In the genomic region with DNA sequence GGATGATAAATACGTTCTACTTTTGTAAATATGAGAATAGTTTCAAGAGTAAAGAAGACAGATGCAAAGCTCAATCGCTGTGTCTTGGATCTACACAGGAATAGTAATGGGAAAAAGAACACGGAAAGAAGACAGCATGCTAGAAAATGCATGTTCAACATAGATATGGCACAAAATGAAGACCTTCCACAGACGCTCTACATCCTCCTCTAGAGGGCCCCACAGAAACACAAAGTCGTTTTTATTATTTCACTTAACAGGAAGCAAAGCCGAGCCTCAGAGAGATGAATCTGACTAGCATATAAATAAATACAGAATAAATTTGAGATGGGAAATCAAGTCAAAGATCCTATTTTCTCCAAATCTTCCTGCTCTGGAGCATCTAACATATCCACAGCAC, we compare ENCODE assay signal across 8 cellular contexts.
DNase-seq lines count a peak whose midpoint lies in the region; ATAC-seq lines count a peak whose summit lies in the region.

No MANE protein-coding gene starts in this region.

- H3K36me3 Mint-ChIP-seq in activated naive CD8-positive, alpha-beta T cell: no peaks in the 10 kb centered on the region
- no peaks in the 10 kb centered on the region for H3K36me3 Mint-ChIP-seq in activated naive CD8-positive, alpha-beta T cell treated with anti-CD3 and anti-CD28 coated beads for 36 hours

- H3K36me3 ChIP-seq in adipocyte (ENCODE audit: control insufficient read depth, insufficient read depth, low read length, severe bottlenecking): no peaks in the 10 kb centered on the region

- H3K4me3 Mint-ChIP-seq in activated naive CD8-positive, alpha-beta T cell: peak overlapping the region; percentile 24
- H3K4me3 Mint-ChIP-seq in activated naive CD8-positive, alpha-beta T cell treated with anti-CD3 and anti-CD28 coated beads for 36 hours: no peak overlapping the region

- no peak for DNase-seq in activated naive CD8-positive, alpha-beta T cell treated with anti-CD3 and anti-CD28 coated beads for 36 hours
- DNase-seq in adipocyte (ENCODE audit: low read depth) (peak; percentile 17), midbrain (lab: John Stamatoyannopoulos, UW) (peak; percentile 21), T1000 (lab: John Stamatoyannopoulos, UW) (no peak)

- no peak overlapping the region for H3K9ac ChIP-seq in adipocyte (ENCODE audit: low read length)

- H3K27ac Mint-ChIP-seq in activated naive CD8-positive, alpha-beta T cell: no peak overlapping the region
- H3K27ac Mint-ChIP-seq in activated naive CD8-positive, alpha-beta T cell treated with anti-CD3 and anti-CD28 coated beads for 36 hours: no peak overlapping the region

- ATAC-seq in HG03469 (IDR thresholded peaks at IDR 0.05; ENCODE audit: unreplicated experiment) (peak; percentile 45), HG03097 (IDR thresholded peaks at IDR 0.05; ENCODE audit: low FRiP score, unreplicated experiment) (no peak), GM18517 (IDR thresholded peaks at IDR 0.05; ENCODE audit: unreplicated experiment) (no peak)

- H3K9me3 Mint-ChIP-seq in activated naive CD8-positive, alpha-beta T cell (ENCODE audit: low read depth): no peaks in the 10 kb centered on the region
- H3K9me3 Mint-ChIP-seq in activated naive CD8-positive, alpha-beta T cell treated with anti-CD3 and anti-CD28 coated beads for 36 hours: no peaks in the 10 kb centered on the region

- H3K9me3 ChIP-seq in adipocyte (ENCODE audit: control insufficient read depth, low read length): no peaks in the 10 kb centered on the region

- H3K4me3 ChIP-seq in adipocyte (ENCODE audit: low read length): no peak overlapping the region

- peaks cover 12% of the 10 kb centered on the region for H3K4me1 ChIP-seq in adipocyte (ENCODE audit: control insufficient read depth, insufficient read depth, low read length)

- no peaks in the 10 kb centered on the region for H3K27me3 ChIP-seq in adipocyte (replicated peaks; ENCODE audit: control insufficient read depth, insufficient read depth, low read length)

- peaks cover 3% of the 10 kb centered on the region for H3K4me1 Mint-ChIP-seq in activated naive CD8-positive, alpha-beta T cell (ENCODE audit: low read depth)
- H3K4me1 Mint-ChIP-seq in activated naive CD8-positive, alpha-beta T cell treated with anti-CD3 and anti-CD28 coated beads for 36 hours: peaks cover 6% of the 10 kb centered on the region

- peaks cover 2% of the 10 kb centered on the region for H3K27me3 Mint-ChIP-seq in activated naive CD8-positive, alpha-beta T cell
- H3K27me3 Mint-ChIP-seq in activated naive CD8-positive, alpha-beta T cell treated with anti-CD3 and anti-CD28 coated beads for 36 hours: peaks cover 4% of the 10 kb centered on the region

Comparison
In these comparisons a context has a peak if more than half of its experiments do, and no peak if none do; other contexts are left out.
1. DNase-seq: peak in adipocyte (single experiment) and midbrain (single experiment); none in activated naive CD8-positive, alpha-beta T cell treated with anti-CD3 and anti-CD28 coated beads for 36 hours (single experiment) and T1000 (single experiment).